1 cellular context compared by ENCODE assay signal in the genomic region with DNA sequence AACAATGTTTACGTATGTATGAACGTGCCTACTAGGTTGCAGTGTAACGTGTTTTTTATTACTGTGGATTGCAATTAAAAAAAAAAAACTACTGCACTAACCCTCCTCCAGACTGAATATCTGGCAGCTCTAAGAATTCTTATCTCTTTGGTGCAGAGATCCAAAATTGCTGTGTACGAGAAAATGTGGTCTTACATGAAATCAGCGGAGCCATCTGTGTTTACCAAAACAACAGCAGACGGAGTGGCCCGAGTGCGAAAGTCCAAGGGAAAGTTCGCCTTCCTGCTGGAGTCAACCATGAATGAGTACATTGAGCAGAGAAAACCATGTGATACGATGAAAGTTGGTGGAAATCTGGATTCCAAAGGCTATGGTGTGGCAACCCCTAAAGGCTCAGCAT.
TF ChIP-seq lines count a peak whose summit lies in the region.

No MANE protein-coding gene starts in this region.

TF ChIP-seq in K562, 482 proteins besides CTCF, POLR2A, EP300 and RAD21 (continued from another document and continues in another):
- TF ChIP-seq ZNF592 (IDR thresholded peaks at IDR 0.05): no peak
- TF ChIP-seq POLR2H (tag; IDR thresholded peaks at IDR 0.05; ENCODE audit: low read depth): no peak
- TF ChIP-seq, protein P1, sequence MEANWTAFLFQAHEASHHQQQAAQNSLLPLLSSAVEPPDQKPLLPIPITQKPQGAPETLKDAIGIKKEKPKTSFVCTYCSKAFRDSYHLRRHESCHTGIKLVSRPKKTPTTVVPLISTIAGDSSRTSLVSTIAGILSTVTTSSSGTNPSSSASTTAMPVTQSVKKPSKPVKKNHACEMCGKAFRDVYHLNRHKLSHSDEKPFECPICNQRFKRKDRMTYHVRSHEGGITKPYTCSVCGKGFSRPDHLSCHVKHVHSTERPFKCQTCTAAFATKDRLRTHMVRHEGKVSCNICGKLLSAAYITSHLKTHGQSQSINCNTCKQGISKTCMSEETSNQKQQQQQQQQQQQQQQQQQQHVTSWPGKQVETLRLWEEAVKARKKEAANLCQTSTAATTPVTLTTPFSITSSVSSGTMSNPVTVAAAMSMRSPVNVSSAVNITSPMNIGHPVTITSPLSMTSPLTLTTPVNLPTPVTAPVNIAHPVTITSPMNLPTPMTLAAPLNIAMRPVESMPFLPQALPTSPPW (CRISPR knock-in tag; IDR thresholded peaks at IDR 0.05): 0 out of 2 replicates have a peak, but pooled peaks have one; percentile 21
- TF ChIP-seq, protein P2, sequence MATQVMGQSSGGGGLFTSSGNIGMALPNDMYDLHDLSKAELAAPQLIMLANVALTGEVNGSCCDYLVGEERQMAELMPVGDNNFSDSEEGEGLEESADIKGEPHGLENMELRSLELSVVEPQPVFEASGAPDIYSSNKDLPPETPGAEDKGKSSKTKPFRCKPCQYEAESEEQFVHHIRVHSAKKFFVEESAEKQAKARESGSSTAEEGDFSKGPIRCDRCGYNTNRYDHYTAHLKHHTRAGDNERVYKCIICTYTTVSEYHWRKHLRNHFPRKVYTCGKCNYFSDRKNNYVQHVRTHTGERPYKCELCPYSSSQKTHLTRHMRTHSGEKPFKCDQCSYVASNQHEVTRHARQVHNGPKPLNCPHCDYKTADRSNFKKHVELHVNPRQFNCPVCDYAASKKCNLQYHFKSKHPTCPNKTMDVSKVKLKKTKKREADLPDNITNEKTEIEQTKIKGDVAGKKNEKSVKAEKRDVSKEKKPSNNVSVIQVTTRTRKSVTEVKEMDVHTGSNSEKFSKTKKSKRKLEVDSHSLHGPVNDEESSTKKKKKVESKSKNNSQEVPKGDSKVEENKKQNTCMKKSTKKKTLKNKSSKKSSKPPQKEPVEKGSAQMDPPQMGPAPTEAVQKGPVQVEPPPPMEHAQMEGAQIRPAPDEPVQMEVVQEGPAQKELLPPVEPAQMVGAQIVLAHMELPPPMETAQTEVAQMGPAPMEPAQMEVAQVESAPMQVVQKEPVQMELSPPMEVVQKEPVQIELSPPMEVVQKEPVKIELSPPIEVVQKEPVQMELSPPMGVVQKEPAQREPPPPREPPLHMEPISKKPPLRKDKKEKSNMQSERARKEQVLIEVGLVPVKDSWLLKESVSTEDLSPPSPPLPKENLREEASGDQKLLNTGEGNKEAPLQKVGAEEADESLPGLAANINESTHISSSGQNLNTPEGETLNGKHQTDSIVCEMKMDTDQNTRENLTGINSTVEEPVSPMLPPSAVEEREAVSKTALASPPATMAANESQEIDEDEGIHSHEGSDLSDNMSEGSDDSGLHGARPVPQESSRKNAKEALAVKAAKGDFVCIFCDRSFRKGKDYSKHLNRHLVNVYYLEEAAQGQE (CRISPR knock-in tag; IDR thresholded peaks at IDR 0.05; ENCODE audit: low read depth): no peak
- no peak for TF ChIP-seq STAT5B (CRISPR knock-in tag; IDR thresholded peaks at IDR 0.05)
- TF ChIP-seq ZBTB8A (IDR thresholded peaks at IDR 0.05; ENCODE audit: partially characterized antibody): no peak
- peak in 1 of 2 experiments; percentile 82; a peak in 2 of 4 replicates for TF ChIP-seq RCOR1 (IDR thresholded peaks at IDR 0.05; ENCODE audit: borderline replicate concordance in 1 of 2, low read depth in 2 of 2, low read length in 2 of 2)
- TF ChIP-seq NCOA2 (IDR thresholded peaks at IDR 0.05; ENCODE audit: partially characterized antibody in 2 of 2): no peak
- TF ChIP-seq SAFB2 (IDR thresholded peaks at IDR 0.05; ENCODE audit: borderline replicate concordance, low read depth, low read length, severe bottlenecking): no peak
- no peak for TF ChIP-seq CBX3 (IDR thresholded peaks at IDR 0.05; ENCODE audit: borderline replicate concordance in 1 of 2, low read length in 2 of 2)
- TF ChIP-seq SREBF2 (CRISPR knock-in tag; IDR thresholded peaks at IDR 0.05): no peak
- TF ChIP-seq ZBTB11 (CRISPR knock-in tag; IDR thresholded peaks at IDR 0.05): no peak
- peak; percentile 46 to 47; a peak in 2 of 4 replicates for TF ChIP-seq KDM1A (IDR thresholded peaks at IDR 0.05)
- TF ChIP-seq, protein P3, sequence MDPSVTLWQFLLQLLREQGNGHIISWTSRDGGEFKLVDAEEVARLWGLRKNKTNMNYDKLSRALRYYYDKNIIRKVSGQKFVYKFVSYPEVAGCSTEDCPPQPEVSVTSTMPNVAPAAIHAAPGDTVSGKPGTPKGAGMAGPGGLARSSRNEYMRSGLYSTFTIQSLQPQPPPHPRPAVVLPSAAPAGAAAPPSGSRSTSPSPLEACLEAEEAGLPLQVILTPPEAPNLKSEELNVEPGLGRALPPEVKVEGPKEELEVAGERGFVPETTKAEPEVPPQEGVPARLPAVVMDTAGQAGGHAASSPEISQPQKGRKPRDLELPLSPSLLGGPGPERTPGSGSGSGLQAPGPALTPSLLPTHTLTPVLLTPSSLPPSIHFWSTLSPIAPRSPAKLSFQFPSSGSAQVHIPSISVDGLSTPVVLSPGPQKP (CRISPR knock-in tag; IDR thresholded peaks at IDR 0.05): no peak
- TF ChIP-seq MITF (IDR thresholded peaks at IDR 0.05): no peak
- no peak for TF ChIP-seq PATZ1 (CRISPR knock-in tag; IDR thresholded peaks at IDR 0.05; ENCODE audit: borderline replicate concordance)
- TF ChIP-seq E2F1 (CRISPR knock-in tag; IDR thresholded peaks at IDR 0.05): no peak
- no peak for TF ChIP-seq FIP1L1 (IDR thresholded peaks at IDR 0.05; ENCODE audit: low read depth, low read length, poor library complexity, severe bottlenecking)
- TF ChIP-seq POLR2B (IDR thresholded peaks at IDR 0.05; ENCODE audit: low read depth, partially characterized antibody): no peak
- TF ChIP-seq MCM2 (IDR thresholded peaks at IDR 0.05; ENCODE audit: low read depth): no peak
- no peak for TF ChIP-seq MXD1 (CRISPR knock-in tag; IDR thresholded peaks at IDR 0.05; ENCODE audit: borderline replicate concordance, poor library complexity, severe bottlenecking)
- TF ChIP-seq SMARCB1 (IDR thresholded peaks at IDR 0.05; ENCODE audit: insufficient read length, low read depth): no peak
- TF ChIP-seq ASH1L (IDR thresholded peaks at IDR 0.05; ENCODE audit: borderline replicate concordance, low read depth, partially characterized antibody): no peak
- TF ChIP-seq, protein P4, sequence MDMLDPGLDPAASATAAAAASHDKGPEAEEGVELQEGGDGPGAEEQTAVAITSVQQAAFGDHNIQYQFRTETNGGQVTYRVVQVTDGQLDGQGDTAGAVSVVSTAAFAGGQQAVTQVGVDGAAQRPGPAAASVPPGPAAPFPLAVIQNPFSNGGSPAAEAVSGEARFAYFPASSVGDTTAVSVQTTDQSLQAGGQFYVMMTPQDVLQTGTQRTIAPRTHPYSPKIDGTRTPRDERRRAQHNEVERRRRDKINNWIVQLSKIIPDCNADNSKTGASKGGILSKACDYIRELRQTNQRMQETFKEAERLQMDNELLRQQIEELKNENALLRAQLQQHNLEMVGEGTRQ (CRISPR knock-in tag; IDR thresholded peaks at IDR 0.05): no peak
- no peak for TF ChIP-seq L3MBTL2 (IDR thresholded peaks at IDR 0.05)
- TF ChIP-seq, protein P5, sequence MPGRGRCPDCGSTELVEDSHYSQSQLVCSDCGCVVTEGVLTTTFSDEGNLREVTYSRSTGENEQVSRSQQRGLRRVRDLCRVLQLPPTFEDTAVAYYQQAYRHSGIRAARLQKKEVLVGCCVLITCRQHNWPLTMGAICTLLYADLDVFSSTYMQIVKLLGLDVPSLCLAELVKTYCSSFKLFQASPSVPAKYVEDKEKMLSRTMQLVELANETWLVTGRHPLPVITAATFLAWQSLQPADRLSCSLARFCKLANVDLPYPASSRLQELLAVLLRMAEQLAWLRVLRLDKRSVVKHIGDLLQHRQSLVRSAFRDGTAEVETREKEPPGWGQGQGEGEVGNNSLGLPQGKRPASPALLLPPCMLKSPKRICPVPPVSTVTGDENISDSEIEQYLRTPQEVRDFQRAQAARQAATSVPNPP (IDR thresholded peaks at IDR 0.05; ENCODE audit: borderline replicate concordance, insufficient read depth, insufficient read length): no peak
- no peak for TF ChIP-seq HNRNPL (IDR thresholded peaks at IDR 0.05; ENCODE audit: low read depth, low read length)
- TF ChIP-seq TCF3 (CRISPR knock-in tag; IDR thresholded peaks at IDR 0.05): peak; percentile 93
- no peak for TF ChIP-seq OTX1 (CRISPR knock-in tag; IDR thresholded peaks at IDR 0.05)
- no peak for TF ChIP-seq HSF4 (CRISPR knock-in tag; IDR thresholded peaks at IDR 0.05; ENCODE audit: borderline replicate concordance)
- no peak for TF ChIP-seq CCAR2 (IDR thresholded peaks at IDR 0.05; ENCODE audit: low read depth, low read length)
- TF ChIP-seq PHF20 (IDR thresholded peaks at IDR 0.05; ENCODE audit: partially characterized antibody): no peak
- TF ChIP-seq NFE2L1 (tag; IDR thresholded peaks at IDR 0.05; ENCODE audit: borderline replicate concordance, low read depth): no peak
